ENCODE assay signal across 23 cellular contexts in the genomic region with DNA sequence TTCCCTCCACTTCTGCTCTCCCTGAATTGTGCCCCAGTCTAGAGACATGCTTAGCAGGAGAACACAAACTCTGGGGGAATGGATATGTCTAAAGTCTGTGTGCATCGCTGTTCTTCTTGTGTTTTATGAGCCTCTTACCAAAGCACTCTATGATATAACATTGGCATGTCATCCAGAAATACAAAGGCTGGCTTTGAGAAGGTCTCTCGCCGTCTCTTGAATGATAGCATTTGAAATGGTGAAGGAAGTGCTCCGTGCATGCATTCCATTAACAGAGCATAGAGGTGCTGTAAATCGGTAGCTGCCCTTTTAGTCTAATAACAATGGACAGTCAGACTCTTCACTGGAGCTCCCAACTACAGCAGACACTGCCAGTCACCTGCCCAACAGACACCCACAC. TPM values are rescaled to one million over a fixed set of nuclear protein-coding genes. Genes with fewer than 3 reads are reported as not detected.
"Had no signal": no experiment of that assay in that cellular context is flagged by ENCODE, and none has a peak within 500 bp of the region (broad histone marks: within the 10 kb centered on the region; RNA-seq: fewer than 3 reads in every experiment).

No MANE protein-coding gene starts in this region.

- H3K27me3 ChIP-seq: gastroesophageal sphincter had no signal

- H3K36me3 ChIP-seq: brain microvascular endothelial cell, gastroesophageal sphincter, heart right ventricle, WERI-Rb-1 had no signal

- H3K4me3 ChIP-seq: coronary artery, dorsolateral prefrontal cortex, gastroesophageal sphincter, heart right ventricle had no signal

- H3K4me1 ChIP-seq: foreskin keratinocyte, gastroesophageal sphincter, heart right ventricle had no signal

- H3K27ac ChIP-seq: brain microvascular endothelial cell, coronary artery, dorsolateral prefrontal cortex, foreskin keratinocyte, gastroesophageal sphincter, heart right ventricle, WERI-Rb-1 had no signal

- DNase-seq: activated B cell treated with CpG ODN at 0.5 μM for 24 hours; activated CD4-positive, alpha-beta T cell treated with anti-CD3 and anti-CD28 coated beads for 48 hours; activated CD4-positive, alpha-beta T cell treated with anti-CD3 and anti-CD28 coated beads, Interleukin-2, amount 50 U/mL, for 1 hour; activated CD4-positive, alpha-beta T cell treated with anti-CD3 and anti-CD28 coated beads, Interleukin-2, amount 50 U/mL, for 48 hours; activated CD8-positive, alpha-beta memory T cell treated with anti-CD3 and anti-CD28 coated beads for 24 hours; activated CD8-positive, alpha-beta T cell treated with anti-CD3 and anti-CD28 coated beads for 36 hours; activated effector memory CD4-positive, alpha-beta T cell treated with Interleukin-2 at 50 U/mL for 16 hours; activated gamma-delta T cell treated with Interleukin-2 at 50 U/mL for 16 hours; activated naive CD4-positive, alpha-beta T cell treated with anti-CD3 and anti-CD28 coated beads, Interleukin-2, amount 50 U/mL, for 16 hours; activated naive CD4-positive, alpha-beta T cell treated with Interleukin-2 at 50 U/mL for 16 hours; activated T-cell treated with anti-CD3 and anti-CD28 coated beads, Interleukin-2, amount 50 U/mL, for 4 hours; amniotic stem cell; anterior cingulate cortex; brain microvascular endothelial cell; dorsolateral prefrontal cortex; effector memory CD4-positive, alpha-beta T cell; endodermal cell; foreskin keratinocyte; heart right ventricle; T1000; WERI-Rb-1 had no signal

- H3K9me3 ChIP-seq: gastroesophageal sphincter, heart right ventricle had no signal

RNA-seq across cellular contexts. Expression of a gene that starts 7.1 kb away (rescaled TPM):
- total RNA-seq: activated B cell treated with CpG ODN at 0.5 μM for 24 hours had no signal

RNA-seq across cellular contexts. Expression of a gene that starts 28.4 kb away (rescaled TPM):
- total RNA-seq: activated B cell treated with CpG ODN at 0.5 μM for 24 hours; activated CD8-positive, alpha-beta T cell treated with anti-CD3 and anti-CD28 coated beads for 36 hours had no signal
